Comparison of ENCODE assay signal across 8 cellular contexts in genomic region chr7:20514364-20514763, GRCh38.
DNase-seq lines count a peak whose midpoint lies in the region; ATAC-seq lines count a peak whose summit lies in the region.

No MANE protein-coding gene starts in this region.

- peaks cover 4% of the 10 kb centered on the region for H3K9me3 Mint-ChIP-seq in natural killer cell treated with Interleukin-12 subunit alpha and Interleukin-12 subunit beta and Interleukin-15 and Interleukin-18, amount 100 ng/mL, for 72 hours

- ATAC-seq in left lobe of liver (no peak), HG02623 (IDR thresholded peaks at IDR 0.05; ENCODE audit: unreplicated experiment) (no peak)
- ATAC-seq in natural killer cell treated with Interleukin-12 subunit alpha and Interleukin-12 subunit beta and Interleukin-15 and Interleukin-18, amount 100 ng/mL, for 72 hours: no peak

- no peaks in the 10 kb centered on the region for H3K36me3 Mint-ChIP-seq in natural killer cell treated with Interleukin-12 subunit alpha and Interleukin-12 subunit beta and Interleukin-15 and Interleukin-18, amount 100 ng/mL, for 72 hours

- DNase-seq in DMS53 treated with DMSO at 0.1 percent for 48 hours (lab: John Stamatoyannopoulos, UW; ENCODE audit: unreplicated experiment) (peak; percentile 22), NCI-H2081 treated with DMSO at 0.1 percent for 48 hours (lab: John Stamatoyannopoulos, UW) (peak; percentile 94), amniotic epithelial cell (ENCODE audit: low read depth) (peak; percentile 89), lung microvascular endothelial cell (ENCODE audit: low read depth in 2 of 2) (peak; percentile 60 to 66), left lobe of liver (ENCODE audit: low spot score) (no peak), cerebellar nuclear complex (lab: John Stamatoyannopoulos, UW) (no peak)
- no peak for DNase-seq in natural killer cell treated with Interleukin-12 subunit alpha and Interleukin-12 subunit beta and Interleukin-15 and Interleukin-18, amount 100 ng/mL, for 72 hours (ENCODE audit: low spot score)

- no peaks in the 10 kb centered on the region for H3K27me3 Mint-ChIP-seq in natural killer cell treated with Interleukin-12 subunit alpha and Interleukin-12 subunit beta and Interleukin-15 and Interleukin-18, amount 100 ng/mL, for 72 hours

- no peak overlapping the region for H3K27ac Mint-ChIP-seq in natural killer cell treated with Interleukin-12 subunit alpha and Interleukin-12 subunit beta and Interleukin-15 and Interleukin-18, amount 100 ng/mL, for 72 hours

- no peaks in the 10 kb centered on the region for H3K4me1 Mint-ChIP-seq in natural killer cell treated with Interleukin-12 subunit alpha and Interleukin-12 subunit beta and Interleukin-15 and Interleukin-18, amount 100 ng/mL, for 72 hours (ENCODE audit: low read depth in 2 of 2)

- H3K4me3 Mint-ChIP-seq in natural killer cell treated with Interleukin-12 subunit alpha and Interleukin-12 subunit beta and Interleukin-15 and Interleukin-18, amount 100 ng/mL, for 72 hours: no peak overlapping the region

Comparison
In these comparisons a context has a peak if more than half of its experiments do, and no peak if none do; other contexts are left out.
1. DNase-seq: peak in DMS53 treated with DMSO at 0.1 percent for 48 hours (single experiment), NCI-H2081 treated with DMSO at 0.1 percent for 48 hours (single experiment), amniotic epithelial cell (single experiment) and lung microvascular endothelial cell (2 of 2); none in left lobe of liver (single experiment), cerebellar nuclear complex (0 of 2) and natural killer cell treated with Interleukin-12 subunit alpha and Interleukin-12 subunit beta and Interleukin-15 and Interleukin-18, amount 100 ng/mL, for 72 hours (single experiment).